In genomic region chr14:100142073-100143040, GRCh38 we compare ENCODE assay signal across 11 cellular contexts. TPM values are rescaled to one million over a fixed set of nuclear protein-coding genes. Genes with fewer than 3 reads are reported as not detected.
DNase-seq lines count a peak whose midpoint lies in the region; ATAC-seq, FAIRE-seq and TF ChIP-seq lines count a peak whose summit lies in the region.
"Had no signal": no experiment of that assay in that cellular context is flagged by ENCODE, and none has a peak within 500 bp of the region (broad histone marks: within the 10 kb centered on the region; RNA-seq: fewer than 3 reads in every experiment).

No MANE protein-coding gene starts in this region.

- H3K4me1 ChIP-seq in HEK293 (ENCODE audit: control insufficient read depth, insufficient read depth, low read length) (no peaks in the 10 kb centered on the region), right atrium auricular region (peaks cover 0 to 29% of the 10 kb centered on the region in 2 donors)

- no peak for ATAC-seq in activated CD8-positive, alpha-beta T cell treated with anti-CD3 and anti-CD28 coated beads for 36 hours

- DNase-seq in activated CD8-positive, alpha-beta T cell treated with anti-CD3 and anti-CD28 coated beads for 36 hours, result no peak
- peak; percentile 71 for DNase-seq in right atrium auricular region (ENCODE audit: low spot score)
- DNase-seq in GM12891 (ENCODE audit: insufficient read length, low spot score), result no peak
- no peak for DNase-seq in anterior cingulate cortex (lab: John Stamatoyannopoulos, UW)
- DNase-seq in stimulated activated CD8-positive, alpha-beta memory T cell treated with anti-CD3 and anti-CD28 coated beads, Interleukin-4, amount 100 ng/mL, for 48 hours, result no peak
- DNase-seq in hepatic stellate cell (ENCODE audit: low spot score), result no peak
- DNase-seq: activated T-cell treated with anti-CD3 and anti-CD28 coated beads for 4 hours, GF-D8 had no signal

- H3K4me1 Mint-ChIP-seq in activated CD8-positive, alpha-beta T cell treated with anti-CD3 and anti-CD28 coated beads for 36 hours (ENCODE audit: low read depth), result peaks cover 16% of the 10 kb centered on the region

- H3K36me3 Mint-ChIP-seq in activated CD8-positive, alpha-beta T cell treated with anti-CD3 and anti-CD28 coated beads for 36 hours (ENCODE audit: low read depth), result peaks cover 25% of the 10 kb centered on the region

- intact Hi-C loops in activated CD8-positive, alpha-beta T cell treated with anti-CD3 and anti-CD28 coated beads for 36 hours (cut with micrococcal nuclease), result no loop called here

- H3K36me3 ChIP-seq in HEK293 (ENCODE audit: control insufficient read depth in 2 of 2, insufficient read depth in 1 of 2, low read length in 2 of 2) (peaks cover 0 to 24% of the 10 kb centered on the region in 2 experiments; a peak in 1 of 3 replicates), right atrium auricular region (no peaks in the 10 kb centered on the region)

- H3K9me3 ChIP-seq in HEK293 (ENCODE audit: control insufficient read depth, insufficient read depth, low read depth, low read length) (no peaks in the 10 kb centered on the region), right atrium auricular region (no peaks in the 10 kb centered on the region)

- CTCF ChIA-PET in HEK293 (lab: Yijun Ruan, JAX), result interaction anchor here (0.5 to 0.9 kb wide), 2 partner anchors 34 to 159 kb away, joined by 3 read pairs; no protein-coding TSS in a partner anchor
- CTCF ChIA-PET in activated CD8-positive, alpha-beta T cell treated with anti-CD3 and anti-CD28 coated beads for 36 hours (lab: Charles Lee), result interaction anchor here (0.8 to 2.9 kb wide), 3 partner anchors 14 to 51 kb away, joined by 3 to 17 read pairs (median 5); partner anchors contain the start of gene DEGS2

- POLR2A ChIA-PET in HEK293 (lab: Yijun Ruan, JAX), result no interaction called here
- POLR2A ChIA-PET in activated CD8-positive, alpha-beta T cell treated with anti-CD3 and anti-CD28 coated beads for 36 hours (lab: Charles Lee), result interaction anchor here (0.8 to 1.5 kb wide), 5 partner anchors 9 to 77 kb away, joined by 3 to 4 read pairs (median 4); partner anchors contain the start of gene EVL

- TF ChIP-seq CTCF in HEK293 (tag by site-specific recombination; IDR thresholded peaks at IDR 0.05) (no peak), right atrium auricular region (IDR thresholded peaks at IDR 0.05) (no peak)
- no peak for TF ChIP-seq CTCF in activated CD8-positive, alpha-beta T cell treated with anti-CD3 and anti-CD28 coated beads for 36 hours (IDR thresholded peaks at IDR 0.05)

- no peaks in the 10 kb centered on the region for H3K9me3 Mint-ChIP-seq in activated CD8-positive, alpha-beta T cell treated with anti-CD3 and anti-CD28 coated beads for 36 hours

- H3K4me3 Mint-ChIP-seq in activated CD8-positive, alpha-beta T cell treated with anti-CD3 and anti-CD28 coated beads for 36 hours, result no peak overlapping the region

- no peak for TF ChIP-seq POLR2A in GM12891 (IDR thresholded peaks at IDR 0.05; ENCODE audit: low read depth, low read length)

- no peaks in the 10 kb centered on the region for H3K27me3 Mint-ChIP-seq in activated CD8-positive, alpha-beta T cell treated with anti-CD3 and anti-CD28 coated beads for 36 hours

- no peaks in the 10 kb centered on the region for H3K27me3 ChIP-seq in right atrium auricular region

- H3K4me3 ChIP-seq in HEK293 (ENCODE audit: low read depth, low read length) (no peak overlapping the region), right atrium auricular region (no peak overlapping the region), skin epidermis (no peak overlapping the region)

- H3K27ac ChIP-seq in HEK293 (ENCODE audit: extremely low read depth, low read depth, low read length) (no peak overlapping the region), right atrium auricular region (peak overlapping the region; percentile 50 to 69), skin epidermis (peak overlapping the region in 16 of 21 experiments; percentile 2 to 76 (median 36))

- H3K27ac Mint-ChIP-seq in activated CD8-positive, alpha-beta T cell treated with anti-CD3 and anti-CD28 coated beads for 36 hours, result peak overlapping the region; percentile 26

- no peak for FAIRE-seq in GM12891 (lab: Jason Lieb, UNC)
- FAIRE-seq: RCC 7860 had no signal

TF ChIP-seq in HEK293, 187 proteins besides CTCF, POLR2A, EP300 and RAD21:
- TF ChIP-seq SETDB1 (IDR thresholded peaks at IDR 0.05; ENCODE audit: insufficient read length, low read length) (no peak), ZIC2 (tag by site-specific recombination; IDR thresholded peaks at IDR 0.05) (peak; percentile 65; the same call in 1 of the 2 replicates)

TF ChIP-seq in GM12891, 5 proteins besides CTCF, POLR2A, EP300 and RAD21:
- TF ChIP-seq SPI1 (IDR thresholded peaks at IDR 0.05; ENCODE audit: low read depth, low read length) (no peak), PAX5 (IDR thresholded peaks at IDR 0.05; ENCODE audit: insufficient read depth, low read length, severe bottlenecking) (no peak), POU2F2 (IDR thresholded peaks at IDR 0.05; ENCODE audit: low read depth, low read length) (no peak), TAF1 (IDR thresholded peaks at IDR 0.05; ENCODE audit: low read depth, low read length) (no peak), POLR2AphosphoS5 (IDR thresholded peaks at IDR 0.05; ENCODE audit: low read depth, low read length) (no peak)

RNA-seq across cellular contexts. Expression of gene DEGS2, which starts 17.1 kb away (rescaled TPM):
- 1 to 10 TPM; 2.6 to 3.1 TPM for total RNA-seq in activated CD8-positive, alpha-beta T cell treated with anti-CD3 and anti-CD28 coated beads for 36 hours
- total RNA-seq in right atrium auricular region, result not detected
- polyA plus RNA-seq in GM12891 (2012; ENCODE audit: low read depth, missing spikeins), result 0.99 TPM
